Comparison of ENCODE assay signal across 14 cellular contexts in the genomic region with DNA sequence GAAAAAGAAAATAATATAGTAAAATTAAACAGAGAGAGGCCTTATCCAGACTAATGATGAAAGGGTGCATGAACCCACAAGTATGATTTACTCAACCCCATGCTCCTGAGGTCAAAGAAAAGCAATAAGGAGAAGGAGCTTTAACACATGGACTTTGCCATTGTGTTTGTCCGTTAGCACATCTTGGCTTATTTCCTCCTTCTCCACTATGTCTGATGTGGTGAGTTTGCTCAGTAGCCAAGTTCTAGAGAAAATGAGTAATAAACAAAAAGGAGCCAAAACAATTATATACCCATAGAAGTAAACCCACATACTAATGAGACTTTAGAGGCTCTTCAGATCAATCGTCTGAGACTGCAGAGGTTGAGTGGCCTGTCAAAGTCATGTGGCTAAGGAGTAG. TPM values are rescaled to one million over a fixed set of nuclear protein-coding genes. Genes with fewer than 3 reads are reported as not detected.
DNase-seq lines count a peak whose midpoint lies in the region; ATAC-seq and TF ChIP-seq lines count a peak whose summit lies in the region.
"Had no signal": no experiment of that assay in that cellular context is flagged by ENCODE, and none has a peak within 500 bp of the region (broad histone marks: within the 10 kb centered on the region; RNA-seq: fewer than 3 reads in every experiment).

No MANE protein-coding gene starts in this region.

- in situ Hi-C loops in transverse colon (cut with MboI; ENCODE audit: low pct_ligation_motif_present in 1 of 4, low pct_unique_long_range_greater_than_20kb in 1 of 4, low sequenced_read_pairs in 3 of 4): loop anchor here in 1 of 4 donors (25.0 kb wide), 1 partner anchor 94 kb away; no protein-coding TSS in a partner anchor

- H3K9me3 ChIP-seq in adipocyte (ENCODE audit: control insufficient read depth, low read length) (no peaks in the 10 kb centered on the region), mucosa of descending colon (no peaks in the 10 kb centered on the region), transverse colon (peaks cover 0 to 3% of the 10 kb centered on the region in 2 donors)
- H3K9me3 ChIP-seq: ovary, SJCRH30 had no signal

- peak overlapping the region; percentile 1 to 52 (median 19) for H3K27ac ChIP-seq in transverse colon
- H3K27ac ChIP-seq: SJCRH30 had no signal

- ATAC-seq in mucosa of descending colon: peak; percentile 34
- ATAC-seq in GM21390 (IDR thresholded peaks at IDR 0.05; ENCODE audit: unreplicated experiment): no peak
- ATAC-seq in GM21515 (IDR thresholded peaks at IDR 0.05; ENCODE audit: unreplicated experiment): no peak
- ATAC-seq: stimulated activated naive B cell treated with anti-CD40 and anti-IgM and Interleukin-4, amounts not matched to agents 10 μg/mL and 1 μg/mL and 100 μg/mL, for 72 hours had no signal

- H3K27me3 ChIP-seq in adipocyte (replicated peaks; ENCODE audit: control insufficient read depth, insufficient read depth, low read length) (no peaks in the 10 kb centered on the region), transverse colon (no peaks in the 10 kb centered on the region)
- H3K27me3 ChIP-seq: ovary, SJCRH30 had no signal

- intact Hi-C loops in mucosa of descending colon (cut with DNase I, micrococcal nuclease) (no loop called here), transverse colon (cut with DNase I; ENCODE audit: low total_unique reads) (no loop called here)

- TF ChIP-seq EP300 in transverse colon (IDR thresholded peaks at IDR 0.05; ENCODE audit: low read depth): no peak

- no peak for TF ChIP-seq POLR2A in transverse colon (IDR thresholded peaks at IDR 0.05)

- H3K36me3 ChIP-seq in adipocyte (ENCODE audit: control insufficient read depth, insufficient read depth, low read length, severe bottlenecking) (no peaks in the 10 kb centered on the region), mucosa of descending colon (ENCODE audit: low read depth) (no peaks in the 10 kb centered on the region), transverse colon (no peaks in the 10 kb centered on the region)
- H3K36me3 ChIP-seq: ovary, SJCRH30 had no signal

- peak overlapping the region; percentile 73 for H3K4me3 ChIP-seq in adipocyte (ENCODE audit: low read length)
- H3K4me3 ChIP-seq in mucosa of descending colon: no peak overlapping the region
- H3K4me3 ChIP-seq in transverse colon: no peak overlapping the region
- H3K4me3 ChIP-seq: ovary, SJCRH30 had no signal

- 52 to 57% methylated on average over 2 of the region's 2 CpGs for WGBS in transverse colon (ENCODE audit: low coverage in 1 of 2), 2 donors

- DNase-seq in adipocyte (ENCODE audit: low read depth) (no peak), fibroblast of peridontal ligament (ENCODE audit: extremely low read depth) (peak; percentile 44), mucosa of descending colon (no peak), transverse colon (no peak), HT-29 (ENCODE audit: low spot score) (no peak), epidermal melanocyte (ENCODE audit: insufficient read length, low spot score) (no peak)
- DNase-seq: activated naive CD4-positive, alpha-beta T cell treated with Interleukin-2 at 50 U/mL for 16 hours; glutamatergic neuron; NCI-H146; ovary; SJCRH30; stimulated activated naive B cell treated with anti-CD40 and anti-IgM and Interleukin-4, amounts not matched to agents 10 μg/mL and 1 μg/mL and 100 μg/mL, for 72 hours had no signal

- H3K9ac ChIP-seq in adipocyte (ENCODE audit: low read length): peak overlapping the region; percentile 74

- peaks cover 53% of the 10 kb centered on the region for H3K4me1 ChIP-seq in adipocyte (ENCODE audit: control insufficient read depth, insufficient read depth, low read length)
- H3K4me1 ChIP-seq in mucosa of descending colon (ENCODE audit: low read depth): peaks cover 20% of the 10 kb centered on the region
- H3K4me1 ChIP-seq in transverse colon: peaks cover 0 to 42% (median 14%) of the 10 kb centered on the region in 4 donors

- no peak for TF ChIP-seq CTCF in mucosa of descending colon (IDR thresholded peaks at IDR 0.05)
- TF ChIP-seq CTCF in transverse colon (IDR thresholded peaks at IDR 0.05): no peak

RNA-seq across cellular contexts. Expression of gene ADD3, which starts 26.1 kb away (rescaled TPM):
- total RNA-seq in mucosa of descending colon (100 to 1,000 TPM; 109 to 165 (median 141) TPM), transverse colon (100 to 1,000 TPM; 175 to 342 (median 258) TPM)
- 63.0 and 73.6 TPM in 2 replicates for total RNA-seq in HT-29 (2014; rRNA removed; shearing (Covaris generic))

RNA-seq across cellular contexts. Expression of gene XPNPEP1, which starts 58.3 kb away (rescaled TPM):
- total RNA-seq in mucosa of descending colon (10 to 100 TPM; 66.6 to 97.7 (median 87.5) TPM), transverse colon (100 to 1,000 TPM; 108 to 298 (median 127) TPM)
- total RNA-seq in HT-29 (2014; rRNA removed; shearing (Covaris generic)): 192 and 240 TPM in 2 replicates
